In the genomic region with DNA sequence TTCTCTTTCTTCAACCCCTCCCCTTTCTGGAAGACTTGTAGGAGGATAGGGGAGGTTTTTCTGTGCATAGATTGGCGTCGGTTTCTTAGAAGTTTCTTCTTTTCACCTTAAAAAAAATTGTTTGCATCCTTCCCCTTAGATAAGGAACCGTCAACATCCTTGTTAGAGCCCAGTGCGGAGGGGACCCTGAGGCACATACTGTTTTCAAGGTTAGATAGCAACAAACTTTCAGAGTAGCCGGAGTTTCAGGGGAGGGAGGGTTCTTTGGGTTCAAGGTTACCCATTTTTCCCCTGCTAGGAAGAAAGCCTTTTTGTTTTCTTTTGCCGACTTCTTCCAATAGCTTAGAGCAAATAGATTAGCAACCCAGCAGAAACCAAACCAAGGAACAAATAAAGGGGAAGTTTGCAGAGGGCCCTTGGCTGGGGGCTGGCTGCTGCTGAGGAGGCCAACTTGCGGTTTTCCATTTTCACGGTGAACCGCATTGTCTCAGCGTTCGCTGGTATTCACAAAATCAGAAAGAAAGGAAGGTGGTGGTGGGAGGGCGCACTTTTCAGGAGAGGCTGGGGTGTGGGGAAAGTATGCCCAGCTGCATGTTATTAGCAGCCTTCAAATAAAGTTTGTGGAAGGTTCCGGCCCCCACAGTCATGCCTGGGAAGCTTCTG, we compare ENCODE assay signal across 8 cellular contexts. TPM values are rescaled to one million over a fixed set of nuclear protein-coding genes. Genes with fewer than 3 reads are reported as not detected.
DNase-seq lines count a peak whose midpoint lies in the region; ATAC-seq and TF ChIP-seq lines count a peak whose summit lies in the region.

No MANE protein-coding gene starts in this region.

- peaks cover 79% of the 10 kb centered on the region for H3K79me2 ChIP-seq in SU-DHL-6 (ENCODE audit: insufficient read depth, low read length)

- H3K27me3 ChIP-seq in CD4-positive, CD25-positive, alpha-beta regulatory T cell (ENCODE audit: control insufficient read depth, insufficient read depth, low read length) = no peaks in the 10 kb centered on the region
- H3K27me3 ChIP-seq in HAP-1 (ENCODE audit: low read depth) = no peaks in the 10 kb centered on the region
- H3K27me3 ChIP-seq in SU-DHL-6 (ENCODE audit: low read length) = no peaks in the 10 kb centered on the region

- H3K4me3 ChIP-seq in CD4-positive, CD25-positive, alpha-beta regulatory T cell (ENCODE audit: low read depth, low read length) = peak overlapping the region; percentile 41
- H3K4me3 ChIP-seq in HAP-1 (no peak overlapping the region), SU-DHL-6 (ENCODE audit: insufficient read depth, low read length, poor library complexity, severe bottlenecking) (peak overlapping the region; percentile 31)

- H3K36me3 Mint-ChIP-seq in CD4-positive, CD25-positive, alpha-beta regulatory T cell = peaks cover 18% of the 10 kb centered on the region
- peaks cover 33% of the 10 kb centered on the region for H3K36me3 Mint-ChIP-seq in brain
- peaks cover 3% of the 10 kb centered on the region for H3K36me3 Mint-ChIP-seq in chondrocyte (ENCODE audit: low read depth)

- no peaks in the 10 kb centered on the region for H3K9me3 Mint-ChIP-seq in CD4-positive, CD25-positive, alpha-beta regulatory T cell
- no peaks in the 10 kb centered on the region for H3K9me3 Mint-ChIP-seq in brain
- H3K9me3 Mint-ChIP-seq in chondrocyte (ENCODE audit: low read depth) = no peaks in the 10 kb centered on the region

- H3K9me3 ChIP-seq in CD4-positive, CD25-positive, alpha-beta regulatory T cell (ENCODE audit: control insufficient read depth in 2 of 2, low read length in 2 of 2) = no peaks in the 10 kb centered on the region
- no peaks in the 10 kb centered on the region for H3K9me3 ChIP-seq in HAP-1
- no peaks in the 10 kb centered on the region for H3K9me3 ChIP-seq in SU-DHL-6 (ENCODE audit: insufficient read depth, low read length)

- in situ Hi-C loops in HAP-1 (cut with MboI; ENCODE audit: low sequenced_read_pairs) = no loop called here

- peak; percentile 55 to 66 for ATAC-seq in CD4-positive, CD25-positive, alpha-beta regulatory T cell (ENCODE audit: low read depth in 2 of 2)
- no peak for ATAC-seq in GM19328 (IDR thresholded peaks at IDR 0.05; ENCODE audit: unreplicated experiment)

- H4K20me1 ChIP-seq in SU-DHL-6 (ENCODE audit: low read depth, low read length) = no peaks in the 10 kb centered on the region

- no peak overlapping the region for H2AFZ ChIP-seq in SU-DHL-6 (ENCODE audit: low read depth, low read length, severe bottlenecking)

- H3K4me3 Mint-ChIP-seq in CD4-positive, CD25-positive, alpha-beta regulatory T cell = peak overlapping the region; percentile 55 to 87 (median 68)
- peak overlapping the region; percentile 44 to 78 (median 65) for H3K4me3 Mint-ChIP-seq in brain
- H3K4me3 Mint-ChIP-seq in chondrocyte (ENCODE audit: unreplicated experiment) = no peak overlapping the region

- H3K27ac Mint-ChIP-seq in CD4-positive, CD25-positive, alpha-beta regulatory T cell = peak overlapping the region; percentile 79 to 97 (median 86)
- peak overlapping the region; percentile 74 to 94 (median 87) for H3K27ac Mint-ChIP-seq in brain
- no peak overlapping the region for H3K27ac Mint-ChIP-seq in chondrocyte (ENCODE audit: unreplicated experiment)

- peak overlapping the region; percentile 44 for H3K9ac ChIP-seq in SU-DHL-6 (ENCODE audit: low read length)

- H3K36me3 ChIP-seq in CD4-positive, CD25-positive, alpha-beta regulatory T cell (ENCODE audit: control insufficient read depth, insufficient read depth, low read length) = peaks cover 10% of the 10 kb centered on the region
- peaks cover 9% of the 10 kb centered on the region for H3K36me3 ChIP-seq in HAP-1 (replicated peaks)
- peaks cover 12% of the 10 kb centered on the region; the same call in 1 of the 2 replicates for H3K36me3 ChIP-seq in SU-DHL-6 (ENCODE audit: low read length)

- H3K4me1 ChIP-seq in CD4-positive, CD25-positive, alpha-beta regulatory T cell (ENCODE audit: control insufficient read depth, insufficient read depth, low read length, poor library complexity, severe bottlenecking) = peaks cover 36% of the 10 kb centered on the region
- peaks cover 19% of the 10 kb centered on the region for H3K4me1 ChIP-seq in HAP-1

- H3K4me2 ChIP-seq in SU-DHL-6 (ENCODE audit: low read depth, low read length, poor library complexity, severe bottlenecking) = peak overlapping the region; percentile 76

- TF ChIP-seq CTCF in SU-DHL-6 (IDR thresholded peaks at IDR 0.05; ENCODE audit: insufficient read depth, low read length, poor library complexity, severe bottlenecking) = no peak
- no peak for TF ChIP-seq CTCF in brain (conservative IDR thresholded peaks at IDR 0.05)
- no peak for TF ChIP-seq CTCF in chondrocyte (IDR thresholded peaks at IDR 0.05)

- no peaks in the 10 kb centered on the region for H3K9me2 ChIP-seq in SU-DHL-6 (replicated peaks; ENCODE audit: insufficient read depth, low read length)

- H3K27me3 Mint-ChIP-seq in CD4-positive, CD25-positive, alpha-beta regulatory T cell = no peaks in the 10 kb centered on the region
- no peaks in the 10 kb centered on the region for H3K27me3 Mint-ChIP-seq in brain
- H3K27me3 Mint-ChIP-seq in chondrocyte (ENCODE audit: low read depth) = no peaks in the 10 kb centered on the region

- peak in 1 of 3 donors; percentile 85 for DNase-seq in CD4-positive, CD25-positive, alpha-beta regulatory T cell
- DNase-seq in HAP-1 (ENCODE audit: low spot score in 2 of 2) = peak; percentile 67 to 78
- peak; percentile 52 to 67 for DNase-seq in stimulated activated CD4-positive, alpha-beta T cell treated with anti-CD3 and anti-CD28 coated beads, Interleukin-2, amount 100 ng/mL, for 24 hours
- no peak for DNase-seq in NCI-H2029 treated with DMSO at 0.1 percent for 48 hours (lab: John Stamatoyannopoulos, UW)
- no peak for DNase-seq in chondrocyte (ENCODE audit: low spot score)

- H3F3A ChIP-seq in SU-DHL-6 (ENCODE audit: insufficient read depth) = peaks cover 13% of the 10 kb centered on the region

- H3K27ac ChIP-seq in CD4-positive, CD25-positive, alpha-beta regulatory T cell (ENCODE audit: insufficient read depth, low read length, poor library complexity, severe bottlenecking) = peak overlapping the region; percentile 52
- H3K27ac ChIP-seq in SU-DHL-6 (ENCODE audit: low read depth, low read length) = peak overlapping the region; percentile 80

- peaks cover 29 to 87% (median 63%) of the 10 kb centered on the region in 4 donors for H3K4me1 Mint-ChIP-seq in CD4-positive, CD25-positive, alpha-beta regulatory T cell
- H3K4me1 Mint-ChIP-seq in brain = peaks cover 100% of the 10 kb centered on the region
- peaks cover 28% of the 10 kb centered on the region for H3K4me1 Mint-ChIP-seq in chondrocyte (ENCODE audit: low read depth)

RNA-seq across cellular contexts. Expression of gene MSI2, which starts 28.8 kb away (rescaled TPM):
- 177 TPM for total RNA-seq in CD4-positive, CD25-positive, alpha-beta regulatory T cell
- polyA plus RNA-seq in CD4-positive, CD25-positive, alpha-beta regulatory T cell = 1 to 10 TPM; 3.2 to 6.5 (median 3.3) TPM
- polyA plus RNA-seq in brain (ENCODE audit: insufficient read depth, low read depth, low replicate concordance) = 79.1 TPM
- 23.1 to 55.2 TPM (median 25.5 TPM) in 3 replicates for total RNA-seq in chondrocyte

Comparison
In these comparisons a context has a peak if more than half of its experiments do, and no peak if none do; other contexts are left out.
1. DNase-seq: peak in HAP-1 (2 of 2) and stimulated activated CD4-positive, alpha-beta T cell treated with anti-CD3 and anti-CD28 coated beads, Interleukin-2, amount 100 ng/mL, for 24 hours (2 of 2); none in NCI-H2029 treated with DMSO at 0.1 percent for 48 hours (single experiment) and chondrocyte (single experiment).